In the genomic region with DNA sequence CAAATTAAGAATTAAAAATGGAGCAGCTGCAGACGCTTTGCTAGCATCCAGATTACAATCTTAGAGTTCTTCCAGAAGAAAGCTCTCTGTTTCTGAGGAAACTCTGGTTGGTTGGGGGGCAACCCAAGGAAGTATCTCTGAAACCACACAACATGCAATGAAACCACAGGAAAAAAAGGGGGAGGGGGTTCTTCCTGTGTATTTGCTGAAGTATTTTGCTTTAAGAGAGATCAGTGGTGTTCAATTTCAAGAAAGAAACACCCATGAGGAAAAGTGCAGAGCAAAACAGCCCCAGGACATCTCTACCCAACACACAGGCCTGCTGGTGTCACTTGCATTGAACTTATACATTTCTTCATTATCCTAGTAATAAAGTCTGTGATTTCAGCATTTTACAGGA, we compare ENCODE assay signal across 16 cellular contexts. TPM values are rescaled to one million over a fixed set of nuclear protein-coding genes. Genes with fewer than 3 reads are reported as not detected.
DNase-seq lines count a peak whose midpoint lies in the region; ATAC-seq and TF ChIP-seq lines count a peak whose summit lies in the region.
"Had no signal": no experiment of that assay in that cellular context is flagged by ENCODE, and none has a peak within 500 bp of the region (broad histone marks: within the 10 kb centered on the region; RNA-seq: fewer than 3 reads in every experiment).

No MANE protein-coding gene starts in this region.

- no peak overlapping the region for H3K4me3 ChIP-seq in CD4-positive, alpha-beta memory T cell (ENCODE audit: low read length in 2 of 2)
- H3K4me3 ChIP-seq in mesodermal cell (ENCODE audit: extremely low read depth, insufficient read depth, low read length, poor library complexity, severe bottlenecking) (no peak overlapping the region), PC-3 (ENCODE audit: low read length) (no peak overlapping the region), testis (no peak overlapping the region)
- H3K4me3 ChIP-seq: heart right ventricle, mucosa of descending colon, skin epidermis had no signal

- no peak overlapping the region for H2BK12ac ChIP-seq in H9 (ENCODE audit: insufficient read length, low read depth, low read length)

- H4K20me1 ChIP-seq in H9 (ENCODE audit: control insufficient read depth, insufficient read depth, insufficient read length) (no peaks in the 10 kb centered on the region), PC-3 (ENCODE audit: low read length) (no peaks in the 10 kb centered on the region)

- H2AK5ac ChIP-seq in H9 (ENCODE audit: insufficient read length, low read length), result no peak overlapping the region

- H3K36me3 Mint-ChIP-seq in CD4-positive, alpha-beta memory T cell, result no peaks in the 10 kb centered on the region
- H3K36me3 Mint-ChIP-seq in H9 (ENCODE audit: insufficient read depth in 1 of 3, low read depth in 3 of 3), result no peaks in the 10 kb centered on the region
- H3K36me3 Mint-ChIP-seq in activated CD8-positive, alpha-beta T cell treated with anti-CD3 and anti-CD28 coated beads for 36 hours (ENCODE audit: low read depth), result peaks cover 5% of the 10 kb centered on the region
- H3K36me3 Mint-ChIP-seq: stimulated activated memory B cell treated with anti-CD40 and anti-IgM and Interleukin-4, amounts not matched to agents 10 μg/mL and 1 μg/mL and 100 μg/mL, for 72 hours had no signal

- no peaks in the 10 kb centered on the region for H3K79me2 ChIP-seq in H9 (ENCODE audit: insufficient read depth, low read length)
- no peaks in the 10 kb centered on the region for H3K79me2 ChIP-seq in PC-3 (ENCODE audit: low read length)
- H3K79me2 ChIP-seq: parathyroid adenoma had no signal

- no peak for TF ChIP-seq POLR2A in testis (IDR thresholded peaks at IDR 0.05)

- H3K9me2 ChIP-seq in PC-3 (replicated peaks; ENCODE audit: low read length), result no peaks in the 10 kb centered on the region

- no peaks in the 10 kb centered on the region for H3K79me1 ChIP-seq in H9 (ENCODE audit: insufficient read depth, low read depth, low read length, poor library complexity, severe bottlenecking)

- no peak overlapping the region for H3K14ac ChIP-seq in H9 (ENCODE audit: insufficient read depth, low read length)

- BruUV-seq in PC-3 (replicated peaks; lab: Mats Ljungman, UMichigan), result no TSS peak

- intact Hi-C loops in CD4-positive, alpha-beta memory T cell (cut with micrococcal nuclease), result no loop called here
- intact Hi-C loops in activated CD8-positive, alpha-beta T cell treated with anti-CD3 and anti-CD28 coated beads for 36 hours (cut with micrococcal nuclease), result loop anchor here (5.0 kb wide), 1 partner anchor 34 kb away; no protein-coding TSS in a partner anchor
- intact Hi-C loops in PC-3 (cut with micrococcal nuclease) (no loop called here), testis (cut with DNase I; ENCODE audit: low total_unique reads) (no loop called here)

- POLR2A ChIA-PET in CD4-positive, alpha-beta memory T cell (lab: Charles Lee; ENCODE audit: partially characterized antibody), result interaction anchor here (0.8 to 1.4 kb wide), 2 partner anchors 36 to 195 kb away, joined by 3 read pairs; no protein-coding TSS in a partner anchor
- POLR2A ChIA-PET in activated CD8-positive, alpha-beta T cell treated with anti-CD3 and anti-CD28 coated beads for 36 hours (lab: Charles Lee), result interaction anchor here (0.6 to 2.3 kb wide), 5 partner anchors 8 to 219 kb away, joined by 3 to 9 read pairs (median 4); no protein-coding TSS in a partner anchor
- POLR2A ChIA-PET in PC-3 (lab: Charles Lee; ENCODE audit: unreplicated experiment), result no interaction called here

- peak; percentile 38 for ATAC-seq in activated CD8-positive, alpha-beta T cell treated with anti-CD3 and anti-CD28 coated beads for 36 hours
- ATAC-seq in GM21360 (IDR thresholded peaks at IDR 0.05; ENCODE audit: unreplicated experiment), result no peak
- no peak for ATAC-seq in PC-3
- ATAC-seq: mucosa of descending colon; stimulated activated memory B cell treated with anti-CD40 and anti-IgM and Interleukin-4, amounts not matched to agents 10 μg/mL and 1 μg/mL and 100 μg/mL, for 72 hours had no signal

- H3K18ac ChIP-seq in H9 (ENCODE audit: insufficient read length, low read depth, low read length), result no peak overlapping the region

- no peaks in the 10 kb centered on the region for H3K36me3 ChIP-seq in CD4-positive, alpha-beta memory T cell (ENCODE audit: insufficient read depth, low read length)
- no peaks in the 10 kb centered on the region for H3K36me3 ChIP-seq in mesodermal cell (ENCODE audit: control insufficient read depth, insufficient read depth, low read length)
- no peaks in the 10 kb centered on the region for H3K36me3 ChIP-seq in PC-3 (ENCODE audit: low read depth, low read length)
- no peaks in the 10 kb centered on the region for H3K36me3 ChIP-seq in testis (ENCODE audit: low read depth, missing control alignments)
- H3K36me3 ChIP-seq: heart right ventricle had no signal

- peak overlapping the region in 7 of 8 donors; percentile 35 to 87 (median 71) for H3K4me3 Mint-ChIP-seq in CD4-positive, alpha-beta memory T cell
- no peak overlapping the region for H3K4me3 Mint-ChIP-seq in H9
- peak overlapping the region; percentile 15 for H3K4me3 Mint-ChIP-seq in activated CD8-positive, alpha-beta T cell treated with anti-CD3 and anti-CD28 coated beads for 36 hours
- H3K4me3 Mint-ChIP-seq: stimulated activated memory B cell treated with anti-CD40 and anti-IgM and Interleukin-4, amounts not matched to agents 10 μg/mL and 1 μg/mL and 100 μg/mL, for 72 hours had no signal

- no peak for TF ChIP-seq CTCF in H9 (conservative IDR thresholded peaks at IDR 0.05)
- no peak for TF ChIP-seq CTCF in activated CD8-positive, alpha-beta T cell treated with anti-CD3 and anti-CD28 coated beads for 36 hours (IDR thresholded peaks at IDR 0.05)
- no peak for TF ChIP-seq CTCF in PC-3 (conservative IDR thresholded peaks at IDR 0.05; ENCODE audit: low read depth, low read length)
- TF ChIP-seq CTCF in testis (IDR thresholded peaks at IDR 0.05), result no peak

- no peak overlapping the region for H3K56ac ChIP-seq in H9 (ENCODE audit: insufficient read length, low read depth, low read length)

- CTCF ChIA-PET in CD4-positive, alpha-beta memory T cell (lab: Charles Lee; ENCODE audit: partially characterized antibody), result interaction anchor here (1.0 kb wide), 1 partner anchor 15 kb away, joined by 3 read pairs; no protein-coding TSS in a partner anchor
- CTCF ChIA-PET in activated CD8-positive, alpha-beta T cell treated with anti-CD3 and anti-CD28 coated beads for 36 hours (lab: Charles Lee), result interaction anchor here (1.2 to 1.8 kb wide), 3 partner anchors 9 to 161 kb away, joined by 3 to 7 read pairs (median 3); no protein-coding TSS in a partner anchor
- CTCF ChIA-PET in PC-3 (lab: Charles Lee), result no interaction called here

- peak in 3 of 5 donors; percentile 20 to 34 (median 31) for DNase-seq in CD4-positive, alpha-beta memory T cell
- DNase-seq in H9, result no peak
- peak; percentile 35 for DNase-seq in activated CD8-positive, alpha-beta T cell treated with anti-CD3 and anti-CD28 coated beads for 36 hours
- DNase-seq in PC-3, result no peak
- DNase-seq in testis, result no peak
- DNase-seq: dermis blood vessel endothelial cell, HCEC 1CT, heart right ventricle, mucosa of descending colon, NCI-H1436 treated with DMSO at 0.1 percent for 48 hours, NCI-H446 treated with DMSO at 0.1 percent for 48 hours had no signal

- no peak overlapping the region for H3K4ac ChIP-seq in H9 (ENCODE audit: low read depth, low read length)

- H3K9me3 Mint-ChIP-seq in CD4-positive, alpha-beta memory T cell, result peaks cover 0 to 16% (median 4%) of the 10 kb centered on the region in 8 donors
- no peaks in the 10 kb centered on the region; a peak in 1 of 5 replicates for H3K9me3 Mint-ChIP-seq in H9
- peaks cover 10% of the 10 kb centered on the region for H3K9me3 Mint-ChIP-seq in activated CD8-positive, alpha-beta T cell treated with anti-CD3 and anti-CD28 coated beads for 36 hours

- H3K27ac Mint-ChIP-seq in CD4-positive, alpha-beta memory T cell, result peak overlapping the region in 6 of 7 donors; percentile 28 to 62 (median 52)
- H3K27ac Mint-ChIP-seq in H9, result peak overlapping the region in 2 of 3 experiments; percentile 24 to 31; a peak in 3 of 7 replicates
- peak overlapping the region; percentile 79 for H3K27ac Mint-ChIP-seq in activated CD8-positive, alpha-beta T cell treated with anti-CD3 and anti-CD28 coated beads for 36 hours
- H3K27ac Mint-ChIP-seq: stimulated activated memory B cell treated with anti-CD40 and anti-IgM and Interleukin-4, amounts not matched to agents 10 μg/mL and 1 μg/mL and 100 μg/mL, for 72 hours had no signal

- no peak overlapping the region for H2BK5ac ChIP-seq in H9 (ENCODE audit: insufficient read length, low read length)

- no peak overlapping the region for H2AFZ ChIP-seq in H9 (ENCODE audit: low read length)
- H2AFZ ChIP-seq in PC-3 (ENCODE audit: low read length), result no peak overlapping the region
- H2AFZ ChIP-seq: parathyroid adenoma had no signal

- H3K9ac ChIP-seq in H9 (ENCODE audit: extremely low read depth, insufficient read length, low read length) (no peak overlapping the region), PC-3 (ENCODE audit: low read length) (no peak overlapping the region)
- H3K9ac ChIP-seq: parathyroid adenoma had no signal

- peaks cover 25 to 44% (median 33%) of the 10 kb centered on the region in 4 donors for H3K4me1 Mint-ChIP-seq in CD4-positive, alpha-beta memory T cell
- H3K4me1 Mint-ChIP-seq in H9, result peaks cover 9 to 16% of the 10 kb centered on the region in 2 experiments
- peaks cover 40% of the 10 kb centered on the region for H3K4me1 Mint-ChIP-seq in activated CD8-positive, alpha-beta T cell treated with anti-CD3 and anti-CD28 coated beads for 36 hours (ENCODE audit: low read depth)
- H3K4me1 Mint-ChIP-seq: stimulated activated memory B cell treated with anti-CD40 and anti-IgM and Interleukin-4, amounts not matched to agents 10 μg/mL and 1 μg/mL and 100 μg/mL, for 72 hours had no signal

- no peak overlapping the region for H4K5ac ChIP-seq in H9 (ENCODE audit: insufficient read length, low read depth, low read length)

- no peak overlapping the region for H3T11ph ChIP-seq in H9 (ENCODE audit: low read length)

- H4K8ac ChIP-seq in H9 (replicated peaks; ENCODE audit: insufficient read length, low read depth, low read length), result no peak overlapping the region

- H3K27me3 ChIP-seq in CD4-positive, alpha-beta memory T cell (ENCODE audit: insufficient read depth, low read length), result no peaks in the 10 kb centered on the region
- H3K27me3 ChIP-seq in H9 (ENCODE audit: insufficient read depth, low read length) (no peaks in the 10 kb centered on the region), PC-3 (ENCODE audit: low read length) (no peaks in the 10 kb centered on the region), testis (no peaks in the 10 kb centered on the region)
- H3K27me3 ChIP-seq: heart right ventricle had no signal

- no peaks in the 10 kb centered on the region for H3F3A ChIP-seq in PC-3 (ENCODE audit: low read length, unreplicated experiment)

- no peaks in the 10 kb centered on the region for H3K23me2 ChIP-seq in H9 (ENCODE audit: insufficient read length, low read depth, low read length, poor library complexity, severe bottlenecking)

- no peak overlapping the region for H3K27ac ChIP-seq in CD4-positive, alpha-beta memory T cell (ENCODE audit: low read depth, low read length)
- H3K27ac ChIP-seq in H9 (ENCODE audit: insufficient read length, low read depth, low read length), result no peak overlapping the region
- peak overlapping the region; percentile 26 for H3K27ac ChIP-seq in mesodermal cell (ENCODE audit: low read depth, low read length, severe bottlenecking)
- H3K27ac ChIP-seq in PC-3 (ENCODE audit: low read length), result no peak overlapping the region
- no peak overlapping the region for H3K27ac ChIP-seq in testis
- H3K27ac ChIP-seq: heart right ventricle, parathyroid adenoma had no signal

- H3K4me2 ChIP-seq in H9 (ENCODE audit: insufficient read depth, insufficient read length, low read length), result no peak overlapping the region
- no peak overlapping the region for H3K4me2 ChIP-seq in PC-3 (ENCODE audit: low read length)

- H2BK15ac ChIP-seq in H9 (ENCODE audit: low read depth, low read length), result no peak overlapping the region

- H3K27me3 Mint-ChIP-seq in CD4-positive, alpha-beta memory T cell, result no peaks in the 10 kb centered on the region
- no peaks in the 10 kb centered on the region; the same call in 1 of the 2 replicates for H3K27me3 Mint-ChIP-seq in H9 (ENCODE audit: low read depth)
- no peaks in the 10 kb centered on the region for H3K27me3 Mint-ChIP-seq in activated CD8-positive, alpha-beta T cell treated with anti-CD3 and anti-CD28 coated beads for 36 hours
- H3K27me3 Mint-ChIP-seq: stimulated activated memory B cell treated with anti-CD40 and anti-IgM and Interleukin-4, amounts not matched to agents 10 μg/mL and 1 μg/mL and 100 μg/mL, for 72 hours had no signal

- no peak overlapping the region for H2BK20ac ChIP-seq in H9 (ENCODE audit: low read depth, low read length, poor library complexity, severe bottlenecking)

- H3K9me3 ChIP-seq in CD4-positive, alpha-beta memory T cell (ENCODE audit: control insufficient read depth in 1 of 2, low read length in 2 of 2), result no peaks in the 10 kb centered on the region
- H3K9me3 ChIP-seq in H9 (ENCODE audit: control insufficient read depth, low read depth, low read length) (no peaks in the 10 kb centered on the region), mesodermal cell (ENCODE audit: control insufficient read depth, low read length) (peaks cover 5% of the 10 kb centered on the region), PC-3 (ENCODE audit: low read length) (no peaks in the 10 kb centered on the region), testis (no peaks in the 10 kb centered on the region)
- H3K9me3 ChIP-seq: mucosa of descending colon had no signal

- H4K91ac ChIP-seq in H9 (ENCODE audit: insufficient read length, low read depth, low read length), result no peak overlapping the region

- no peak overlapping the region for H2BK120ac ChIP-seq in H9 (ENCODE audit: low read depth, low read length, poor library complexity, severe bottlenecking)

- no peak overlapping the region for H3K23ac ChIP-seq in H9 (ENCODE audit: insufficient read length, low read depth, low read length)

- no CpG with 5 or more reads among the region's 1 CpG for WGBS in H9 (ENCODE audit: extremely low coverage, insufficient read length, low lambda C conversion rate)
- WGBS in mesodermal cell (ENCODE audit: insufficient coverage in 2 of 2), 2 experiments, result no CpG with 5 or more reads among the region's 1 CpG
- 48 to 68% methylated on average over 1 of the region's 1 CpG for WGBS in testis, 2 donors

- H3K4me1 ChIP-seq in CD4-positive, alpha-beta memory T cell (ENCODE audit: insufficient read depth, low read length), result peaks cover 27% of the 10 kb centered on the region
- H3K4me1 ChIP-seq in H9 (ENCODE audit: insufficient read depth, low read length) (no peaks in the 10 kb centered on the region; the same call in 1 of the 2 replicates), mesodermal cell (ENCODE audit: control insufficient read depth, insufficient read depth, low read length, poor library complexity, severe bottlenecking) (peaks cover 13% of the 10 kb centered on the region), PC-3 (ENCODE audit: insufficient read depth, low read length) (peaks cover 26% of the 10 kb centered on the region), testis (peaks cover 16% of the 10 kb centered on the region)
- H3K4me1 ChIP-seq: heart right ventricle, parathyroid adenoma had no signal

RNA-seq across cellular contexts. Expression of gene TIAM1, which starts 19.7 kb away (rescaled TPM):
- 100 to 1,000 TPM; 103 to 104 TPM for total RNA-seq in CD4-positive, alpha-beta memory T cell
- 10 to 100 TPM; 22.5 to 31.4 TPM for polyA plus RNA-seq in CD4-positive, alpha-beta memory T cell
- total RNA-seq in H9 (2021) (22.4 and 23.1 TPM in 2 replicates), PC-3 (2014; rRNA removed) (19.1 and 21.1 TPM in 2 replicates), testis (10 to 100 TPM; 34.6 to 51.6 TPM)
- 10 to 100 TPM; 34.9 to 38.5 TPM for total RNA-seq in activated CD8-positive, alpha-beta T cell treated with anti-CD3 and anti-CD28 coated beads for 36 hours
- polyA plus RNA-seq in mesodermal cell (2013, experiment 1 of 2), result 24.0 TPM
- polyA plus RNA-seq in mesodermal cell (2013, experiment 2 of 2), result 21.7 TPM
- 21.3 TPM for polyA plus RNA-seq in testis (ENCODE audit: insufficient read depth, low read depth, low replicate concordance)

Comparison
In these comparisons a context has a peak if more than half of its experiments do, and no peak if none do; other contexts are left out.
1. DNase-seq: peak in CD4-positive, alpha-beta memory T cell (3 of 5) and activated CD8-positive, alpha-beta T cell treated with anti-CD3 and anti-CD28 coated beads for 36 hours (single experiment); none in H9 (single experiment), PC-3 (single experiment) and testis (single experiment).
2. H3K27ac Mint-ChIP-seq: peak in every context shown above with its lines; median percentile 79 in activated CD8-positive, alpha-beta T cell treated with anti-CD3 and anti-CD28 coated beads for 36 hours; 52 in CD4-positive, alpha-beta memory T cell; 28 in H9.
3. H3K4me3 Mint-ChIP-seq: peak in CD4-positive, alpha-beta memory T cell (7 of 8) and activated CD8-positive, alpha-beta T cell treated with anti-CD3 and anti-CD28 coated beads for 36 hours (single experiment); none in H9 (0 of 2).